8 cellular contexts compared by ENCODE assay signal in genomic region chr1:219460561-219461511, GRCh38.
A peak's percentile ranks its signal among the peaks of the same experiment; 100 is the strongest.
DNase-seq lines count a peak whose midpoint lies in the region; ATAC-seq and TF ChIP-seq lines count a peak whose summit lies in the region.

No MANE protein-coding gene starts in this region.

- no peak overlapping the region for H3K4me3 Mint-ChIP-seq in HFFc6

- peaks cover 25% of the 10 kb centered on the region; the same call in 1 of the 2 replicates for H3K4me1 Mint-ChIP-seq in HFFc6 (ENCODE audit: low read depth)

- H3K4me3 ChIP-seq in NB4 (ENCODE audit: low read depth, low read length) (no peak overlapping the region), lower lobe of right lung (no peak overlapping the region)

- peaks cover 1% of the 10 kb centered on the region; the same call in 1 of the 2 replicates for H3K27me3 Mint-ChIP-seq in HFFc6 (ENCODE audit: insufficient read depth)

- intact Hi-C loops in lower lobe of right lung (cut with DNase I) = no loop called here

- no peaks in the 10 kb centered on the region for H3K36me3 ChIP-seq in lower lobe of right lung

- H3K4me1 ChIP-seq in lower lobe of right lung = no peaks in the 10 kb centered on the region

- H3K27ac ChIP-seq in lower lobe of right lung = no peak overlapping the region

- peak overlapping the region; percentile 4; the same call in 1 of the 2 replicates for H3K27ac Mint-ChIP-seq in HFFc6

- H3K9me3 Mint-ChIP-seq in HFFc6 = peaks cover 11% of the 10 kb centered on the region; the same call in 1 of the 2 replicates

- TF ChIP-seq CTCF in HFFc6 (IDR thresholded peaks at IDR 0.05) (no peak), NB4 (IDR thresholded peaks at IDR 0.05; ENCODE audit: low read depth, low read length) (no peak), lower lobe of right lung (IDR thresholded peaks at IDR 0.05) (no peak)

- no peaks in the 10 kb centered on the region for H3K9me3 ChIP-seq in lower lobe of right lung

- peak; percentile 71 for ATAC-seq in GM18499 (IDR thresholded peaks at IDR 0.05; ENCODE audit: insufficient read depth, unreplicated experiment)
- ATAC-seq in lower lobe of right lung = peak; percentile 48 to 81

- H3K36me3 Mint-ChIP-seq in HFFc6 (ENCODE audit: low read depth) = no peaks in the 10 kb centered on the region

- DNase-seq in HFFc6 (peak; percentile 49), NB4 (ENCODE audit: low read depth) (peak; percentile 64), lower lobe of right lung (no peak), NCI-H526 (lab: John Stamatoyannopoulos, UW) (no peak), GDM1 (lab: John Stamatoyannopoulos, UW) (no peak), SHP77 (lab: John Stamatoyannopoulos, UW) (no peak)
- no peak for DNase-seq in activated CD8-positive, alpha-beta memory T cell treated with anti-CD3 and anti-CD28 coated beads, Interleukin-2, amount 50 U/mL, for 48 hours

- TF ChIP-seq POLR2A in NB4 (IDR thresholded peaks at IDR 0.05; ENCODE audit: extremely low read depth, insufficient read length) = no peak

- H3K27me3 ChIP-seq in lower lobe of right lung (ENCODE audit: low read depth) = no peaks in the 10 kb centered on the region

Comparison
In these comparisons a context has a peak if more than half of its experiments do, and no peak if none do; other contexts are left out.
1. DNase-seq: peak in HFFc6 (single experiment) and NB4 (single experiment); none in lower lobe of right lung (single experiment), NCI-H526 (0 of 2), GDM1 (single experiment), SHP77 (0 of 2) and activated CD8-positive, alpha-beta memory T cell treated with anti-CD3 and anti-CD28 coated beads, Interleukin-2, amount 50 U/mL, for 48 hours (single experiment).